In genomic region chr17:261640-262039, GRCh38 we compare ENCODE assay signal across 27 cellular contexts.
"Had no signal": no experiment of that assay in that cellular context is flagged by ENCODE, and none has a peak within 500 bp of the region (broad histone marks: within the 10 kb centered on the region; RNA-seq: fewer than 3 reads in every experiment).

No MANE protein-coding gene starts in this region.

- H3K27me3 ChIP-seq: ascending aorta, cardiac muscle cell, foreskin keratinocyte, ovary, testis had no signal

- DNase-seq: activated CD4-positive, alpha-beta T cell treated with anti-CD3 and anti-CD28 coated beads for 48 hours; activated CD4-positive, alpha-beta T cell treated with anti-CD3 and anti-CD28 coated beads, Interleukin-2, amount 50 U/mL, for 48 hours; activated CD8-positive, alpha-beta memory T cell treated with anti-CD3 and anti-CD28 coated beads for 24 hours; activated effector memory CD4-positive, alpha-beta T cell treated with Interleukin-2 at 50 U/mL for 16 hours; activated naive CD4-positive, alpha-beta T cell treated with Interleukin-2 at 50 U/mL for 16 hours; effector memory CD8-positive, alpha-beta T cell; foreskin keratinocyte; hippocampal formation; immature natural killer cell; naive B cell; nephron progenitor cell; retina; stimulated activated CD4-positive, alpha-beta T cell treated with anti-CD3 and anti-CD28 coated beads, Interleukin-2, amount 100 ng/mL, for 48 hours; stimulated activated naive CD4-positive, alpha-beta T cell treated with Interleukin-2 at 50 U/mL for 16 hours; SW 1271; T1000; testis; trophoblast cell had no signal

- H3K36me3 ChIP-seq: ascending aorta, ovary, prostate gland had no signal

- H3K9me3 ChIP-seq: ascending aorta, esophagus muscularis mucosa, neutrophil, ovary, prostate gland, testis had no signal

- H3K4me1 ChIP-seq: ascending aorta, foreskin keratinocyte, prostate gland, testis had no signal

- H3K4me3 ChIP-seq: ascending aorta, cardiac muscle cell, coronary artery, esophagus muscularis mucosa, ovary, prostate gland, testis had no signal

- ATAC-seq: activated CD4-positive, CD25-positive, alpha-beta regulatory T cell treated with anti-CD3 and anti-CD28 coated beads, Interleukin-2, amount 50 U/mL, for 24 hours; effector memory CD8-positive, alpha-beta T cell; foreskin keratinocyte had no signal

- H3K27ac ChIP-seq: cardiac muscle cell, coronary artery, foreskin keratinocyte, neutrophil, ovary, prostate gland, testis, WERI-Rb-1 had no signal
